Comparison of ENCODE assay signal across 10 cellular contexts in genomic region chr17:41527076-41528023, GRCh38. TPM values are rescaled to one million over a fixed set of nuclear protein-coding genes. Genes with fewer than 3 reads are reported as not detected.
DNase-seq lines count a peak whose midpoint lies in the region; ATAC-seq and TF ChIP-seq lines count a peak whose summit lies in the region.
"Had no signal": no experiment of that assay in that cellular context is flagged by ENCODE, and none has a peak within 500 bp of the region (broad histone marks: within the 10 kb centered on the region; RNA-seq: fewer than 3 reads in every experiment).

No MANE protein-coding gene starts in this region.

- H4K20me1 ChIP-seq in PC-9 (ENCODE audit: insufficient read depth): peaks cover 19% of the 10 kb centered on the region

- ATAC-seq in HG03469 (IDR thresholded peaks at IDR 0.05; ENCODE audit: unreplicated experiment) (no peak), omental fat pad (ENCODE audit: low FRiP score) (no peak), HG03565 (IDR thresholded peaks at IDR 0.05; ENCODE audit: unreplicated experiment) (no peak)

- no peak for TF ChIP-seq CTCF in PC-9 (conservative IDR thresholded peaks at IDR 0.05)
- no peak for TF ChIP-seq CTCF in fibroblast of pulmonary artery (IDR thresholded peaks at IDR 0.05; ENCODE audit: low read length, missing control alignments)
- no peak for TF ChIP-seq CTCF in ovary (IDR thresholded peaks at IDR 0.05)
- TF ChIP-seq CTCF in omental fat pad (IDR thresholded peaks at IDR 0.05): no peak

- BruUV-seq in PC-9 (replicated peaks; lab: Mats Ljungman, UMichigan): TSS peak; percentile 52

- peak overlapping the region; percentile 98 for H3K4me2 ChIP-seq in PC-9

- TF ChIP-seq POLR2A in ovary (IDR thresholded peaks at IDR 0.05): peak; percentile 12

- H3K4me1 ChIP-seq in PC-9 (replicated peaks; ENCODE audit: insufficient read depth): peaks cover 65% of the 10 kb centered on the region
- H3K4me1 ChIP-seq in ovary (ENCODE audit: insufficient read depth): peaks cover 7% of the 10 kb centered on the region

- intact Hi-C loops in PC-9 (cut with micrococcal nuclease; ENCODE audit: unreplicated experiment): loop anchor here (1.0 to 10.0 kb wide), 3 partner anchors 9 to 203 kb away; no protein-coding TSS in a partner anchor
- intact Hi-C loops in ovary (cut with DNase I): loop anchor here in 2 of 4 donors (10.0 kb wide), 1 partner anchor 113 kb away; no protein-coding TSS in a partner anchor

- no peak for TF ChIP-seq EP300 in ovary (IDR thresholded peaks at IDR 0.05)

- H3K79me2 ChIP-seq in PC-9 (ENCODE audit: low read depth): peaks cover 58% of the 10 kb centered on the region

- WGBS in ovary, 3 donors: 2 to 5% (median 3%) methylated on average over 59 to 60 of the region's 60 CpGs

- DNase-seq in COLO668 (lab: John Stamatoyannopoulos, UW; ENCODE audit: unreplicated experiment) (peak; percentile 46), PC-9 (peak in 1 of 2 experiments; percentile 69), fibroblast of pulmonary artery (ENCODE audit: low read depth) (no peak), ovary (peak; percentile 60 to 78 (median 70)), omental fat pad (ENCODE audit: low spot score) (no peak), GF-D8 (lab: John Stamatoyannopoulos, UW) (no peak)

- H3K27ac ChIP-seq in PC-9 (peak overlapping the region; percentile 95), ovary (peak overlapping the region; percentile 68 to 76)

- H2AFZ ChIP-seq in PC-9: no peak overlapping the region

- H3F3A ChIP-seq in PC-9 (ENCODE audit: insufficient read depth, low read depth): peaks cover 93% of the 10 kb centered on the region

- H3K27me3 ChIP-seq in PC-9 (ENCODE audit: insufficient read depth, low read depth) (no peaks in the 10 kb centered on the region), ovary (no peaks in the 10 kb centered on the region)

- no peaks in the 10 kb centered on the region for H3K9me2 ChIP-seq in PC-9 (ENCODE audit: insufficient read depth)

- CTCF ChIA-PET in PC-9 (lab: Charles Lee): interaction anchor here (0.5 to 3.3 kb wide), 3 partner anchors 21 to 136 kb away, joined by 3 to 27 read pairs (median 4); no protein-coding TSS in a partner anchor

- peak overlapping the region; percentile 93 for H3K4me3 ChIP-seq in PC-9
- H3K4me3 ChIP-seq in fibroblast of pulmonary artery (replicated peaks; ENCODE audit: low read depth, low read length): peak overlapping the region; percentile 34
- H3K4me3 ChIP-seq in ovary: peak overlapping the region; percentile 68

- POLR2A ChIA-PET in PC-9 (lab: Charles Lee; ENCODE audit: unreplicated experiment): interaction anchor here (0.6 to 3.5 kb wide), 8 partner anchors 9 to 1388 kb away, joined by 3 to 78 read pairs (median 9); partner anchors contain the start of genes EIF1, KRT13 and KRT15

- H3K9me3 ChIP-seq in PC-9 (ENCODE audit: insufficient read depth, low read depth) (no peaks in the 10 kb centered on the region), ovary (no peaks in the 10 kb centered on the region)

- H3K36me3 ChIP-seq in PC-9 (ENCODE audit: low read depth) (peaks cover 38% of the 10 kb centered on the region), ovary (no peaks in the 10 kb centered on the region)

RNA-seq across cellular contexts. Expression of gene KRT19, which starts 0.8 kb away (rescaled TPM):
- total RNA-seq in PC-9 (2021) (1,811 and 2,277 TPM in 2 replicates), ovary (100 to 1,000 TPM in 4 of 7 donors, 10 to 100 TPM in 3; 68.5 to 653 (median 144) TPM), omental fat pad (100 to 1,000 TPM in 2 of 4 donors, 10 to 100 TPM in 2; 22.1 to 838 (median 270) TPM)
- polyA plus RNA-seq in ovary: 100 to 1,000 TPM in 1 of 2 donors, 10 to 100 TPM in 1; 13.3 to 110 TPM
- total RNA-seq: activated CD8-positive, alpha-beta memory T cell treated with anti-CD3 and anti-CD28 coated beads for 36 hours had no signal

RNA-seq across cellular contexts. Expression of gene KRT15, which starts 8.7 kb away (rescaled TPM):
- 41.9 and 49.9 TPM in 2 replicates for total RNA-seq in PC-9 (2021)
- 1 to 10 TPM in 1 of 7 donors, under 1 TPM in 5, not detected in 1; 0.17 to 9.4 (median 0.46) TPM for total RNA-seq in ovary
- under 1 TPM; 0.11 to 0.22 TPM for polyA plus RNA-seq in ovary
- 1 to 10 TPM in 2 of 4 donors, under 1 TPM in 1, not detected in 1; 0.31 to 2.5 (median 1.8) TPM for total RNA-seq in omental fat pad
- total RNA-seq: activated CD8-positive, alpha-beta memory T cell treated with anti-CD3 and anti-CD28 coated beads for 36 hours; posterior vena cava had no signal

RNA-seq across cellular contexts. Expression of gene KRT13, which starts 21.9 kb away (rescaled TPM):
- total RNA-seq in PC-9 (2021): 606 and 1,548 TPM in 2 replicates
- total RNA-seq in ovary: 1 to 10 TPM in 3 of 7 donors, under 1 TPM in 2, not detected in 2; 0.32 to 3.7 (median 3.2) TPM
- polyA plus RNA-seq in ovary: 1 to 10 TPM in 1 of 2 donors, under 1 TPM in 1; 0.16 to 1.1 TPM
- total RNA-seq in omental fat pad: under 1 TPM in 1 of 4 donors, not detected in 3; 0.65 TPM
- total RNA-seq: activated CD8-positive, alpha-beta memory T cell treated with anti-CD3 and anti-CD28 coated beads for 36 hours; posterior vena cava had no signal

RNA-seq across cellular contexts. Expression of gene KRT36, which starts 37.6 kb away (rescaled TPM):
- not detected in 2 replicates for total RNA-seq in PC-9 (2021)
- not detected for total RNA-seq in ovary
- polyA plus RNA-seq in ovary: under 1 TPM in 1 of 2 donors, not detected in 1; 0.50 TPM
- not detected for total RNA-seq in omental fat pad
- total RNA-seq: activated CD8-positive, alpha-beta memory T cell treated with anti-CD3 and anti-CD28 coated beads for 36 hours; posterior vena cava had no signal

RNA-seq across cellular contexts. Expression of gene KRT9, which starts 44.5 kb away (rescaled TPM):
- 0.55 and 0.73 TPM in 2 replicates for total RNA-seq in PC-9 (2021)
- not detected for total RNA-seq in ovary
- not detected for polyA plus RNA-seq in ovary
- not detected for total RNA-seq in omental fat pad
- total RNA-seq: activated CD8-positive, alpha-beta memory T cell treated with anti-CD3 and anti-CD28 coated beads for 36 hours; posterior vena cava had no signal

Comparison
In these comparisons a context has a peak if more than half of its experiments do, and no peak if none do; other contexts are left out.
1. DNase-seq: peak in COLO668 (single experiment) and ovary (5 of 5); none in fibroblast of pulmonary artery (single experiment), omental fat pad (single experiment) and GF-D8 (single experiment).
2. H3K4me3 ChIP-seq: peak in every context shown above with its lines; median percentile 93 in PC-9; 68 in ovary; 34 in fibroblast of pulmonary artery.
3. RNA of gene KRT13, which starts 21.9 kb away (total RNA-seq): 606 to 1,548 TPM in PC-9; 0.32 to 3.7 TPM in ovary and 0.65 TPM in omental fat pad; every median in the first group is over 100 times any median in the second.